In the genomic region with DNA sequence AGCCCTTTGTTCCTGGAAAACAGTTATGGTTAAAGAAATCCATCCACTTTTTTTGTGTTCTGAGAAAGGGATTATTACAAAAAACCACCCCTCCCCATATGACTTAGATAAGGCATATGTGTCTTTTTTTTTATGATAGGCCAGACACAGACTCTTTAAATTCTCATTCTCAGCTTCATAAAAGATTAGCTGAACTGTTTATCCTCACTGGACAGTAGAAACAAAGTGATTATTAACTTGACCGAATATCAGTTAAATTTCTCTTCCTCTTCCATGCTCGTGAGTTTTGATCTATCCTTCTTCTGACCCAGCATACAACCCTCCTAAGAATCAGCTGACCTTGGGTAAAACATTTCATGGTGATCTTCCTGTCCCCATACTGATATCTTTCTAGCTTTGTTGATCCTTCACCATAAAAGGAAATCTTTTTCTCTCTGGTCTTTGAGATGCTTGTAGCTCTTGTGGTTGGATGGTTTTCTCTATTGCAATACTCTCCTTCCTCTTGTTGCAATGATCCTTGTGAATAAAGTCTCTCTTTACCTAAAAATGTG, we compare ENCODE assay signal across 9 cellular contexts. TPM values are rescaled to one million over a fixed set of nuclear protein-coding genes. Genes with fewer than 3 reads are reported as not detected.
DNase-seq lines count a peak whose midpoint lies in the region; ATAC-seq and TF ChIP-seq lines count a peak whose summit lies in the region.
"Had no signal": no experiment of that assay in that cellular context is flagged by ENCODE, and none has a peak within 500 bp of the region (broad histone marks: within the 10 kb centered on the region; RNA-seq: fewer than 3 reads in every experiment).

No MANE protein-coding gene starts in this region.

- POLR2A ChIA-PET in GM10248 (lab: Yijun Ruan, JAX) = no interaction called here

- TF ChIP-seq CTCF in GM10248 (IDR thresholded peaks at IDR 0.05; ENCODE audit: control extremely low read depth, extremely low read depth, low read depth, missing control alignments) = no peak
- TF ChIP-seq CTCF in lower lobe of right lung (IDR thresholded peaks at IDR 0.05) = no peak

- no peaks in the 10 kb centered on the region for H3K36me3 ChIP-seq in lower lobe of right lung

- CTCF ChIA-PET in GM10248 (lab: Yijun Ruan, JAX) = interaction anchor here (0.9 to 15.2 kb wide), 8 partner anchors 8 to 366 kb away, joined by 3 to 259 read pairs (median 6); partner anchors contain the start of gene MRPL17

- H3K27ac ChIP-seq in lower lobe of right lung = peak overlapping the region; percentile 79

- DNase-seq in GM10248 (ENCODE audit: extremely low spot score) (peak; percentile 35), lower lobe of right lung (no peak), NCI-H69 (lab: John Stamatoyannopoulos, UW) (no peak), OCI-M2 (lab: John Stamatoyannopoulos, UW; ENCODE audit: unreplicated experiment) (no peak)
- no peak for DNase-seq in activated CD4-positive, CD25-positive, alpha-beta regulatory T cell treated with anti-CD3 and anti-CD28 coated beads, Interleukin-2, amount 50 U/mL, for 72 hours
- DNase-seq: NCI-H774 had no signal

- intact Hi-C loops in lower lobe of right lung (cut with DNase I) = no loop called here

- H3K4me1 ChIP-seq in lower lobe of right lung = peaks cover 20% of the 10 kb centered on the region

- ATAC-seq in GM19468 (IDR thresholded peaks at IDR 0.05; ENCODE audit: extremely low read depth, unreplicated experiment) (peak; percentile 48), HG03521 (IDR thresholded peaks at IDR 0.05; ENCODE audit: unreplicated experiment) (peak; percentile 36), lower lobe of right lung (peak; percentile 32 to 39), HG02571 (IDR thresholded peaks at IDR 0.05; ENCODE audit: unreplicated experiment) (no peak)

- no peaks in the 10 kb centered on the region for H3K27me3 ChIP-seq in lower lobe of right lung (ENCODE audit: low read depth)

- peak overlapping the region; percentile 46 for H3K4me3 ChIP-seq in lower lobe of right lung

- H3K9me3 ChIP-seq in lower lobe of right lung = no peaks in the 10 kb centered on the region

RNA-seq across cellular contexts. Expression of gene OR2AG2, which starts 26.2 kb away (rescaled TPM):
- 0.09 TPM for total RNA-seq in lower lobe of right lung

RNA-seq across cellular contexts. Expression of gene OR2AG1, which starts 37.3 kb away (rescaled TPM):
- total RNA-seq in lower lobe of right lung = not detected

RNA-seq across cellular contexts. Expression of gene OR6A2, which starts 53.9 kb away (rescaled TPM):
- 0.18 TPM for total RNA-seq in lower lobe of right lung
